Comparison of ENCODE assay signal across 1 cellular context in the genomic region with DNA sequence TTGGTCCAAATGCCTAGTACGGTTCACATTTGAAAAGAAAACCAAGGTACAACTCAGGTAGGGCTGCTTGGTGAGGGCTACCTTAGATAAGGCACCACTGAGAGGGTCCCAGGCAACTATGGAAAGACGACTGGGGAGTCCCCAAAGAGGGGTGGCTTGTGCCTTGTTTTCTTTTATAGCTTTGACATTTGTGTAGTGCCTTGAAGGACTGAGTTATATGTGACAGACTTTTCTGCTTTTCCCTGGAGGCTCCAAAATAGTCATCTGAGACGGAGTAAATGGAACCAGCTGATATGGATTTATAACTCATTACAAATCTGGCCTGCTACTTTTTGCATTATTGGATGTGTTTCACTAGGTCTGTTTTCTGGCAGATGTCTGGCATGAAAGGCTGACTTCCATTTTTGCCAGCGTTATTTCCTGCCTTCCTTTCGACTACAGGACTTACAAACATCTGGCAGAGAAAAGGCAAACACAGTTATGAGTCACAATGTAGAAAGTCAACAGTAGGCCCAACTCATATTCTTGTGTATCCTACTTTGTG.
TF ChIP-seq lines count a peak whose summit lies in the region.

No MANE protein-coding gene starts in this region.

TF ChIP-seq in A549, 52 proteins besides CTCF, POLR2A, EP300 and RAD21 (continued from another document):
- TF ChIP-seq, protein P1, sequence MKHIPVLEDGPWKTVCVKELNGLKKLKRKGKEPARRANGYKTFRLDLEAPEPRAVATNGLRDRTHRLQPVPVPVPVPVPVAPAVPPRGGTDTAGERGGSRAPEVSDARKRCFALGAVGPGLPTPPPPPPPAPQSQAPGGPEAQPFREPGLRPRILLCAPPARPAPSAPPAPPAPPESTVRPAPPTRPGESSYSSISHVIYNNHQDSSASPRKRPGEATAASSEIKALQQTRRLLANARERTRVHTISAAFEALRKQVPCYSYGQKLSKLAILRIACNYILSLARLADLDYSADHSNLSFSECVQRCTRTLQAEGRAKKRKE (CRISPR knock-in tag; IDR thresholded peaks at IDR 0.05; ENCODE audit: low read depth): peak; percentile 27; the same call in 1 of the 2 replicates
- TF ChIP-seq NFE2L2 (conservative IDR thresholded peaks at IDR 0.05; ENCODE audit: low read length): no peak
- no peak for TF ChIP-seq TP53 (CRISPR knock-in tag; IDR thresholded peaks at IDR 0.05)
- no peak for TF ChIP-seq KDM1A (IDR thresholded peaks at IDR 0.05; ENCODE audit: low read depth)
- TF ChIP-seq HEYL (CRISPR knock-in tag; IDR thresholded peaks at IDR 0.05): no peak
- 0 out of 5 replicates have a peak, but pooled peaks of 1 of the 2 experiments have one; percentile 29 for TF ChIP-seq JUN (IDR thresholded peaks at IDR 0.05)
- TF ChIP-seq, protein P2, sequence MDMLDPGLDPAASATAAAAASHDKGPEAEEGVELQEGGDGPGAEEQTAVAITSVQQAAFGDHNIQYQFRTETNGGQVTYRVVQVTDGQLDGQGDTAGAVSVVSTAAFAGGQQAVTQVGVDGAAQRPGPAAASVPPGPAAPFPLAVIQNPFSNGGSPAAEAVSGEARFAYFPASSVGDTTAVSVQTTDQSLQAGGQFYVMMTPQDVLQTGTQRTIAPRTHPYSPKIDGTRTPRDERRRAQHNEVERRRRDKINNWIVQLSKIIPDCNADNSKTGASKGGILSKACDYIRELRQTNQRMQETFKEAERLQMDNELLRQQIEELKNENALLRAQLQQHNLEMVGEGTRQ (IDR thresholded peaks at IDR 0.05): no peak
- TF ChIP-seq ZFP36 (IDR thresholded peaks at IDR 0.05; ENCODE audit: borderline replicate concordance, partially characterized antibody): no peak
- TF ChIP-seq SMC3 (IDR thresholded peaks at IDR 0.05): no peak
- no peak for TF ChIP-seq CBX2 (IDR thresholded peaks at IDR 0.05; ENCODE audit: borderline replicate concordance, low read depth)
- no peak for TF ChIP-seq FOSB (CRISPR knock-in tag; IDR thresholded peaks at IDR 0.05)
- TF ChIP-seq HOXB13 (CRISPR knock-in tag; IDR thresholded peaks at IDR 0.05; ENCODE audit: low read depth): no peak
- TF ChIP-seq CBX8 (IDR thresholded peaks at IDR 0.05): no peak
- TF ChIP-seq, protein P3, sequence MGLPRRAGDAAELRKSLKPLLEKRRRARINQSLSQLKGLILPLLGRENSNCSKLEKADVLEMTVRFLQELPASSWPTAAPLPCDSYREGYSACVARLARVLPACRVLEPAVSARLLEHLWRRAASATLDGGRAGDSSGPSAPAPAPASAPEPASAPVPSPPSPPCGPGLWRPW (IDR thresholded peaks at IDR 0.05): no peak
- no peak for TF ChIP-seq NPAS2 (CRISPR knock-in tag; IDR thresholded peaks at IDR 0.05; ENCODE audit: borderline replicate concordance)
- peak; percentile 48; the same call in 1 of the 2 replicates for TF ChIP-seq JUNB (IDR thresholded peaks at IDR 0.05)
- TF ChIP-seq ESRRA (IDR thresholded peaks at IDR 0.05; ENCODE audit: borderline replicate concordance, low read length): no peak
- no peak for TF ChIP-seq FOXS1 (CRISPR knock-in tag; IDR thresholded peaks at IDR 0.05)
